Comparison of ENCODE assay signal across 8 cellular contexts in the genomic region with DNA sequence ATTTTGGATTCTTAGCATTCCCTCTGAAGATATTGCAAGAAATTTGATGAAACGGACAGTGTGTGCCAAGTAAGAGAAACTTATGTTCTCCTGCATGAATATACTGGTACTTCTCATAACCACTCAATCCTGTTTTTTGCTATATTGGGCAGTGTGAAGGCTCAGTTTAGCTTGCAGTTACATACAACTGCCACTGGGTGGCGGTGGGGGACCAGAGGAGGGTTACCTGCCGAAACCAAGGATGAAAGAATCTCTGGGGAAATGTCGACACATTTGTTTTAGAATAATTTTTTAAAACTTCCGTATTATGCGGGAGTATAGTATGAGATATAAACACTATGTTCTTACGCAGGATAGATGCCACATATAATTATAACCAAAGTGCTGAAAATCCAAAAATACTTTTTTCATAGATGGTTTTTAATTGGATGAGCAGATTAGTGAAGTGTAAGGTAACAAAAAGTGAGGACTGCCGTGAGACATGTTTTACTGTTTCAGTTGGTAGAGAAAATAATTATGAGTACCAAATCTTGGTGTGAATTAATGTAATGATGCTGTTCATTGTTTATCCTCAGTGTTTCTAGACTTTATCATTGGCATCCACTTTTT. TPM values are rescaled to one million over a fixed set of nuclear protein-coding genes. Genes with fewer than 3 reads are reported as not detected.
DNase-seq lines count a peak whose midpoint lies in the region; ATAC-seq and TF ChIP-seq lines count a peak whose summit lies in the region.

No MANE protein-coding gene starts in this region.

- H3K27ac ChIP-seq in Panc1 (ENCODE audit: low read length): no peak overlapping the region
- no peak overlapping the region for H3K27ac ChIP-seq in neutrophil
- no peak overlapping the region for H3K27ac ChIP-seq in thoracic aorta

- peak; percentile 67 for DNase-seq in EL
- peak; percentile 78 for DNase-seq in KBM-7
- peak; percentile 55 for DNase-seq in Panc1 (ENCODE audit: low read depth, low spot score)
- DNase-seq in activated T-cell treated with anti-CD3 and anti-CD28 coated beads, Interleukin-2, amount 50 U/mL, for 48 hours: peak; percentile 77 to 82
- peak; percentile 67 for DNase-seq in fibroblast of mammary gland (ENCODE audit: low read depth)
- no peak for DNase-seq in thoracic aorta (ENCODE audit: low spot score)

- BruUV-seq in Panc1 (replicated peaks; lab: Mats Ljungman, UMichigan): no TSS peak

- H3K4me3 ChIP-seq in Panc1 (ENCODE audit: low read depth in 2 of 2, low read length in 2 of 2): no peak overlapping the region
- H3K4me3 ChIP-seq in fibroblast of mammary gland (ENCODE audit: control insufficient read depth, low read depth, low read length): no peak overlapping the region
- no peak overlapping the region for H3K4me3 ChIP-seq in neutrophil (ENCODE audit: low read depth in 1 of 2, low read length in 1 of 2)
- H3K4me3 ChIP-seq in thoracic aorta: peak overlapping the region; percentile 4

- intact Hi-C loops in Panc1 (cut with micrococcal nuclease; ENCODE audit: unreplicated experiment): loop anchor here (5.0 to 10.0 kb wide), 4 partner anchors 349 to 1129 kb away; a partner anchor contains a TSS

- TF ChIP-seq CTCF in Panc1 (IDR thresholded peaks at IDR 0.05) (peak; percentile 99), fibroblast of mammary gland (conservative IDR thresholded peaks at IDR 0.05; ENCODE audit: control insufficient read depth, insufficient read depth, low read depth, low read length) (peak; percentile 99), neutrophil (IDR thresholded peaks at IDR 0.05) (peak; percentile 94), thoracic aorta (IDR thresholded peaks at IDR 0.05) (peak; percentile 92)

- H3K36me3 ChIP-seq in Panc1 (ENCODE audit: control insufficient read depth, insufficient read depth, low read length) (peaks cover 22% of the 10 kb centered on the region), neutrophil (no peaks in the 10 kb centered on the region), thoracic aorta (peaks cover 11% of the 10 kb centered on the region)

- POLR2A ChIA-PET in Panc1 (lab: Charles Lee): interaction anchor here (0.6 kb wide), 1 partner anchor 230 kb away, joined by 13 read pairs; no protein-coding TSS in a partner anchor

- CTCF ChIA-PET in Panc1 (lab: Charles Lee): interaction anchor here (0.6 to 2.1 kb wide), 4 partner anchors 10 to 1270 kb away, joined by 3 to 8 read pairs (median 3); a partner anchor contains a TSS

- in situ Hi-C loops in KBM-7 (cut with MboI; ENCODE audit: low pct_unique_long_range_greater_than_20kb, low sequenced_read_pairs) (no loop called here), Panc1 (cut with HindIII; ENCODE audit: low pct_unique_long_range_greater_than_20kb, low sequenced_read_pairs) (no loop called here)

- no peaks in the 10 kb centered on the region for H3K27me3 ChIP-seq in Panc1 (ENCODE audit: control insufficient read depth, insufficient read depth, low read length)
- no peaks in the 10 kb centered on the region for H3K27me3 ChIP-seq in neutrophil
- H3K27me3 ChIP-seq in thoracic aorta (replicated peaks; ENCODE audit: insufficient read depth): no peaks in the 10 kb centered on the region

- H3K4me1 ChIP-seq in Panc1 (ENCODE audit: control insufficient read depth, insufficient read depth, low read length): no peaks in the 10 kb centered on the region
- no peaks in the 10 kb centered on the region for H3K4me1 ChIP-seq in neutrophil (ENCODE audit: control insufficient read depth in 1 of 2, insufficient read depth in 1 of 2, low read depth in 1 of 2, low read length in 1 of 2)
- H3K4me1 ChIP-seq in thoracic aorta (ENCODE audit: control insufficient read depth in 1 of 2, low read depth in 2 of 2): no peaks in the 10 kb centered on the region

- ATAC-seq in GM21737 (IDR thresholded peaks at IDR 0.05; ENCODE audit: unreplicated experiment) (peak; percentile 93), Panc1 (peak; percentile 97), thoracic aorta (ENCODE audit: insufficient number of reproducible peaks, low FRiP score, low read depth) (no peak)

- H3K9me3 ChIP-seq in Panc1 (ENCODE audit: control insufficient read depth, insufficient read depth, low read depth, low read length) (no peaks in the 10 kb centered on the region), neutrophil (no peaks in the 10 kb centered on the region), thoracic aorta (no peaks in the 10 kb centered on the region)

RNA-seq across cellular contexts. Expression of a gene that starts 9.7 kb away (rescaled TPM):
- total RNA-seq in Panc1 (2021; ENCODE audit: unreplicated experiment): 34.3 TPM
- 13.4 TPM for polyA plus RNA-seq in Panc1 (2012; ENCODE audit: insufficient read length)
- 10 to 100 TPM; 33.6 to 54.0 TPM for total RNA-seq in thoracic aorta

RNA-seq across cellular contexts. Expression of a gene that starts 39.5 kb away (rescaled TPM):
- total RNA-seq in Panc1 (2021; ENCODE audit: unreplicated experiment) (11.5 TPM), thoracic aorta (10 to 100 TPM; 18.4 to 23.1 TPM)
- 8.8 TPM for polyA plus RNA-seq in Panc1 (2012; ENCODE audit: insufficient read length)
